8 cellular contexts compared by ENCODE assay signal in genomic region chr18:42053188-42053781, GRCh38.
DNase-seq lines count a peak whose midpoint lies in the region; ATAC-seq and TF ChIP-seq lines count a peak whose summit lies in the region.

No MANE protein-coding gene starts in this region.

- H3K27me3 Mint-ChIP-seq in mesothelial cell of epicardium (ENCODE audit: low read depth), result no peaks in the 10 kb centered on the region

- peak; percentile 83 for ATAC-seq in GM18520 (IDR thresholded peaks at IDR 0.05; ENCODE audit: unreplicated experiment)
- ATAC-seq in HG03095 (IDR thresholded peaks at IDR 0.05; ENCODE audit: unreplicated experiment), result peak; percentile 85

- no peak overlapping the region for H3K27ac ChIP-seq in AG04450 (ENCODE audit: low read depth, low read length)

- no peak overlapping the region for H3K27ac Mint-ChIP-seq in mesothelial cell of epicardium

- H3K36me3 Mint-ChIP-seq in mesothelial cell of epicardium, result peaks cover 14% of the 10 kb centered on the region

- DNase-seq in AG04450 (ENCODE audit: low read depth, low spot score) (no peak), NCI-H446 (lab: John Stamatoyannopoulos, UW) (peak; percentile 23 to 73), mesothelial cell of epicardium (ENCODE audit: low spot score in 2 of 2, unreplicated experiment in 2 of 2) (peak; percentile 37 to 65)
- peak; percentile 60 to 65 for DNase-seq in activated CD4-positive, alpha-beta T cell treated with anti-CD3 and anti-CD28 coated beads, Interleukin-2, amount 50 U/mL, for 48 hours
- DNase-seq in effector CD4-positive, alpha-beta T cell, result peak; percentile 55
- DNase-seq in stimulated activated CD8-positive, alpha-beta memory T cell treated with anti-CD3 and anti-CD28 coated beads, Interleukin-7, amount 100 ng/mL, for 1 hour (ENCODE audit: low read depth in 2 of 2), result peak; percentile 14 to 26

- no peaks in the 10 kb centered on the region for H3K9me3 Mint-ChIP-seq in mesothelial cell of epicardium

- CTCF ChIA-PET in AG04450 (lab: Charles Lee), result interaction anchor here (0.6 to 6.0 kb wide), 50 partner anchors 8 to 1546 kb away, joined by 3 to 181 read pairs (median 4); no protein-coding TSS in a partner anchor

- H3K9me3 ChIP-seq in AG04450 (ENCODE audit: control insufficient read depth, insufficient read depth, low read length), result no peaks in the 10 kb centered on the region

- H3K4me3 ChIP-seq in AG04450 (ENCODE audit: low read depth, low read length), result no peak overlapping the region

- TF ChIP-seq CTCF in AG04450 (IDR thresholded peaks at IDR 0.05; ENCODE audit: low read depth, low read length) (peak; percentile 88), mesothelial cell of epicardium (IDR thresholded peaks at IDR 0.05; ENCODE audit: unreplicated experiment) (peak; percentile 87)

- peaks cover 12% of the 10 kb centered on the region for H3K4me1 Mint-ChIP-seq in mesothelial cell of epicardium

- H3K4me3 Mint-ChIP-seq in mesothelial cell of epicardium, result no peak overlapping the region

- H3K27me3 ChIP-seq in AG04450 (ENCODE audit: control insufficient read depth, insufficient read depth, low read length), result no peaks in the 10 kb centered on the region

- POLR2A ChIA-PET in AG04450 (lab: Yijun Ruan, JAX), result interaction anchor here (0.6 kb wide), 1 partner anchor 38 kb away, joined by 3 read pairs; no protein-coding TSS in a partner anchor
